11 cellular contexts compared by ENCODE assay signal in the genomic region with DNA sequence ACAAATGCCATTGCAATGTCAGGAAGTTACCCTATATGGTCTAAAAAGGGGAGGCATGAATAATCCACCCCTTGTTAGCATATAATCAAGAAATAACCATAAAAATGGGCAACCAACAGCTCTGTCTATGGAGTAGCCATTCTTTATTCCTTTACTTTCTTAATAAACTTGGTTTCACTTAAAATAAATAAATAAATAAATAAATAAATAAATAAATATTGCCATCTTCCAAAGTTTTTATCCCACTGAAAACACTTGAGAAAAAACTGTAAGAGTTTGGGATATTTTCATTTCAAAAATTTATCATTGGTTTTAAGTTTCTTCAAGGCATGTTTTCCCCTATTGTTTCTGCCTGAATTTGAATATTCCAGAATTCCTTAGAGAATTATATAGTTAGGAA.
"Had no signal": no experiment of that assay in that cellular context is flagged by ENCODE, and none has a peak within 500 bp of the region (broad histone marks: within the 10 kb centered on the region; RNA-seq: fewer than 3 reads in every experiment).

No MANE protein-coding gene starts in this region.

- H3K9me3 ChIP-seq: HAP-1 had no signal

- H3K27ac ChIP-seq: GM23248 had no signal

- H3K4me1 ChIP-seq: HAP-1 had no signal

- FAIRE-seq: H1, H54 had no signal

- H3K36me3 ChIP-seq: HAP-1 had no signal

- H3K4me3 ChIP-seq: GM23248, GM23338, HAP-1 had no signal

- DNase-seq: GM23248, GOT3, H7, H9, HCEC 1CT, HFFc6 had no signal

- ATAC-seq: GM23338, HCT116 had no signal

- H3K4me2 ChIP-seq: GM23338 had no signal
